ENCODE assay signal across 11 cellular contexts in the genomic region with DNA sequence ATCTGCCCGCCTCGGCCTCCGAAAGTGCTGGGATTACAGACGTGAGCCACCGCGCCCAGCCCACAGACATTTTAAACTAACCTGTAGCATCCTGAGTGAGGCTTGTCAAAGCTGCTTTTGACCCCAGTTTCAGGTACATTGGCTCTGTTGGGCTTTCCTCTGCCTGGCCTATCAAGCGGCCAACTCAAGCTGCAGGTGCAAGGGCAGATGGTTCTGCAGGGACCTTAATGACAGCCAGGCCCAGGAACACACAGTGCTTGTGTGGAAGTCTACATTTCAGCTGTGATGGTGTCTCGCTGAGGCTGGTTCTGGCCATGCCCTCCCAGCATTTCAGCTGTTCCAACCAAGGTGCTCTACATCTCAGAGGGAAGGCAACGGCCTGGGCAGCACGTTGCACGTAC. TPM values are rescaled to one million over a fixed set of nuclear protein-coding genes. Genes with fewer than 3 reads are reported as not detected.
DNase-seq lines count a peak whose midpoint lies in the region; TF ChIP-seq lines count a peak whose summit lies in the region.
"Had no signal": no experiment of that assay in that cellular context is flagged by ENCODE, and none has a peak within 500 bp of the region (broad histone marks: within the 10 kb centered on the region; RNA-seq: fewer than 3 reads in every experiment).

No MANE protein-coding gene starts in this region.

- H3K4me1 ChIP-seq in MM.1S (ENCODE audit: low read length), result peaks cover 82% of the 10 kb centered on the region
- H3K4me1 ChIP-seq in neutrophil (ENCODE audit: control insufficient read depth in 1 of 2, insufficient read depth in 1 of 2, low read depth in 1 of 2, low read length in 1 of 2), result peaks cover 94 to 100% of the 10 kb centered on the region in 2 experiments
- H3K4me1 ChIP-seq in left ventricle myocardium inferior, result peaks cover 69% of the 10 kb centered on the region
- H3K4me1 ChIP-seq in HAP-1, result peaks cover 4% of the 10 kb centered on the region

- peak overlapping the region; percentile 86 for H3K9ac ChIP-seq in MM.1S (ENCODE audit: low read length)

- H4K20me1 ChIP-seq in MM.1S (ENCODE audit: insufficient read depth, low read length), result no peaks in the 10 kb centered on the region

- H3K9me2 ChIP-seq in MM.1S (replicated peaks; ENCODE audit: insufficient read depth, low read length), result no peaks in the 10 kb centered on the region

- H3K36me3 ChIP-seq in MM.1S (replicated peaks; ENCODE audit: insufficient read depth, low read length), result no peaks in the 10 kb centered on the region
- no peaks in the 10 kb centered on the region for H3K36me3 ChIP-seq in neutrophil
- no peaks in the 10 kb centered on the region for H3K36me3 ChIP-seq in left ventricle myocardium inferior
- peaks cover 3% of the 10 kb centered on the region; the same call in 1 of the 2 replicates for H3K36me3 ChIP-seq in HAP-1 (replicated peaks)

- in situ Hi-C loops in G401 (cut with HindIII; ENCODE audit: low sequenced_read_pairs), result no loop called here
- in situ Hi-C loops in HAP-1 (cut with MboI; ENCODE audit: low sequenced_read_pairs), result no loop called here

- H3K27me3 Mint-ChIP-seq in activated naive CD8-positive, alpha-beta T cell, result no peaks in the 10 kb centered on the region

- no peak for TF ChIP-seq CTCF in MM.1S (IDR thresholded peaks at IDR 0.05; ENCODE audit: low read length)
- TF ChIP-seq CTCF in neutrophil (IDR thresholded peaks at IDR 0.05), result no peak
- TF ChIP-seq CTCF in left ventricle myocardium inferior (IDR thresholded peaks at IDR 0.05; ENCODE audit: borderline replicate concordance), result no peak

- H3K27ac Mint-ChIP-seq in activated naive CD8-positive, alpha-beta T cell, result peak overlapping the region; percentile 97

- peak overlapping the region; percentile 99 for H3K27ac ChIP-seq in MM.1S (ENCODE audit: low read length)
- peak overlapping the region; percentile 94 for H3K27ac ChIP-seq in neutrophil
- H3K27ac ChIP-seq in left ventricle myocardium inferior (replicated peaks), result no peak overlapping the region

- H3K27me3 ChIP-seq in MM.1S (replicated peaks; ENCODE audit: insufficient read depth, low read length), result no peaks in the 10 kb centered on the region
- no peaks in the 10 kb centered on the region for H3K27me3 ChIP-seq in neutrophil
- H3K27me3 ChIP-seq in left ventricle myocardium inferior (ENCODE audit: low read depth), result no peaks in the 10 kb centered on the region
- H3K27me3 ChIP-seq in HAP-1 (ENCODE audit: low read depth), result no peaks in the 10 kb centered on the region

- H3K9me3 Mint-ChIP-seq in activated naive CD8-positive, alpha-beta T cell (ENCODE audit: low read depth), result no peaks in the 10 kb centered on the region
- H3K9me3 Mint-ChIP-seq: nephron had no signal

- H3K4me3 Mint-ChIP-seq in activated naive CD8-positive, alpha-beta T cell, result peak overlapping the region; percentile 82
- H3K4me3 Mint-ChIP-seq: nephron had no signal

- H3K4me3 ChIP-seq in MM.1S (ENCODE audit: low read length) (peak overlapping the region; percentile 24; the same call in 1 of the 2 replicates), neutrophil (ENCODE audit: low read depth in 1 of 2, low read length in 1 of 2) (peak overlapping the region; percentile 5 to 52), left ventricle myocardium inferior (no peak overlapping the region), HAP-1 (no peak overlapping the region)

- DNase-seq in G401 (ENCODE audit: low spot score) (peak; percentile 91), MM.1S (peak; percentile 95), left ventricle myocardium inferior (no peak), HAP-1 (ENCODE audit: low spot score in 2 of 2) (no peak), NCI-H748 (lab: John Stamatoyannopoulos, UW; ENCODE audit: unreplicated experiment) (no peak)
- DNase-seq: DMS 273 treated with DMSO at 0.1 percent for 48 hours, NCI-H1105, SW 1271 had no signal

- H3K79me2 ChIP-seq in MM.1S (ENCODE audit: low read length), result peaks cover 80% of the 10 kb centered on the region

- H3F3A ChIP-seq in MM.1S (ENCODE audit: insufficient read depth, low read length), result peaks cover 79% of the 10 kb centered on the region

- peaks cover 92% of the 10 kb centered on the region for H3K4me1 Mint-ChIP-seq in activated naive CD8-positive, alpha-beta T cell (ENCODE audit: low read depth)

- peaks cover 2% of the 10 kb centered on the region for H3K36me3 Mint-ChIP-seq in activated naive CD8-positive, alpha-beta T cell

- H3K9me3 ChIP-seq in MM.1S (replicated peaks; ENCODE audit: insufficient read depth, low read length) (no peaks in the 10 kb centered on the region), neutrophil (no peaks in the 10 kb centered on the region), left ventricle myocardium inferior (replicated peaks) (no peaks in the 10 kb centered on the region), HAP-1 (no peaks in the 10 kb centered on the region)

- peak overlapping the region; percentile 77 for H3K4me2 ChIP-seq in MM.1S (ENCODE audit: low read depth, low read length)

- no peak overlapping the region for H2AFZ ChIP-seq in MM.1S (ENCODE audit: low read length)

- intact Hi-C loops in left ventricle myocardium inferior (cut with micrococcal nuclease), result no loop called here

RNA-seq across cellular contexts. Expression of gene INPP4A, which starts 18.4 kb away (rescaled TPM):
- total RNA-seq in G401 (2014; rRNA removed; shearing (Covaris generic)), result 11.3 and 15.2 TPM in 2 replicates
- total RNA-seq in left ventricle myocardium inferior, result 20.8 TPM

Comparison
In these comparisons a context has a peak if more than half of its experiments do, and no peak if none do; other contexts are left out.
1. DNase-seq: peak in G401 (single experiment) and MM.1S (single experiment); none in left ventricle myocardium inferior (single experiment), HAP-1 (0 of 2) and NCI-H748 (single experiment).
2. H3K4me3 ChIP-seq: peak in MM.1S (single experiment) and neutrophil (2 of 2); none in left ventricle myocardium inferior (single experiment) and HAP-1 (single experiment).